20 cellular contexts compared by ENCODE assay signal in genomic region chr3:127078626-127079025, GRCh38.
A peak's percentile ranks its signal among the peaks of the same experiment; 100 is the strongest.
DNase-seq lines count a peak whose midpoint lies in the region; ATAC-seq and TF ChIP-seq lines count a peak whose summit lies in the region.
"Had no signal": no experiment of that assay in that cellular context is flagged by ENCODE, and none has a peak within 500 bp of the region (broad histone marks: within the 10 kb centered on the region; RNA-seq: fewer than 3 reads in every experiment).

No MANE protein-coding gene starts in this region.

- H3K27ac ChIP-seq in BLaER1 treated with 17β-estradiol and CSF1 and Interleukin-3, amounts not matched to agents 10 nM and 100 nM: no peak overlapping the region
- peak overlapping the region; percentile 85 for H3K27ac ChIP-seq in WERI-Rb-1
- H3K27ac ChIP-seq: A549 had no signal

- H3K4me3 ChIP-seq in BE2C (ENCODE audit: low read depth, low read length) (no peak overlapping the region), WERI-Rb-1 (ENCODE audit: low read depth, low read length) (no peak overlapping the region)
- H3K4me3 ChIP-seq in BLaER1 treated with 17β-estradiol and CSF1 and Interleukin-3, amounts not matched to agents 10 nM and 100 nM: no peak overlapping the region
- H3K4me3 ChIP-seq: A549, GM23338, MG63 had no signal

- H3K4me1 Mint-ChIP-seq in activated CD4-positive, alpha-beta T cell treated with anti-CD3 and anti-CD28 coated beads, Interleukin-2, amount 10 ng/mL, durations not matched to agents 24 days and 14 days: peaks cover 2% of the 10 kb centered on the region
- H3K4me1 Mint-ChIP-seq: GM23338 had no signal

- no peak overlapping the region for H3K4me3 Mint-ChIP-seq in activated CD4-positive, alpha-beta T cell treated with anti-CD3 and anti-CD28 coated beads, Interleukin-2, amount 10 ng/mL, durations not matched to agents 24 days and 14 days
- H3K4me3 Mint-ChIP-seq: GM23338, H9 had no signal

- no peaks in the 10 kb centered on the region for H3K27me3 ChIP-seq in BE2C
- H3K27me3 ChIP-seq in BLaER1 treated with 17β-estradiol and CSF1 and Interleukin-3, amounts not matched to agents 10 nM and 100 nM: peaks cover 90 to 97% (median 93%) of the 10 kb centered on the region in 11 experiments
- H3K27me3 ChIP-seq in WERI-Rb-1 (ENCODE audit: insufficient read depth, low read depth, severe bottlenecking): no peaks in the 10 kb centered on the region
- H3K27me3 ChIP-seq: MG63 had no signal

- intact Hi-C loops in posterior vena cava (cut with DNase I): loop anchor here in 1 of 2 donors (1.0 kb wide), 1 partner anchor 39 kb away; no protein-coding TSS in a partner anchor
- intact Hi-C loops in activated CD4-positive, alpha-beta T cell treated with anti-CD3 and anti-CD28 coated beads, Interleukin-2, amount 10 ng/mL, durations not matched to agents 24 days and 14 days (cut with micrococcal nuclease): no loop called here
- intact Hi-C loops in left colon (cut with DNase I, micrococcal nuclease): no loop called here

- peak overlapping the region in 8 of 11 experiments; percentile 39 to 71 (median 52); a peak in 16 of 22 replicates for H3K4me2 ChIP-seq in BLaER1 treated with 17β-estradiol and CSF1 and Interleukin-3, amounts not matched to agents 10 nM and 100 nM
- H3K4me2 ChIP-seq: A549, GM23338 had no signal

- no peak overlapping the region for H3K9ac ChIP-seq in BLaER1 treated with 17β-estradiol and CSF1 and Interleukin-3, amounts not matched to agents 10 nM and 100 nM

- H3K36me3 Mint-ChIP-seq in activated CD4-positive, alpha-beta T cell treated with anti-CD3 and anti-CD28 coated beads, Interleukin-2, amount 10 ng/mL, durations not matched to agents 24 days and 14 days (ENCODE audit: low read depth): no peaks in the 10 kb centered on the region

- ATAC-seq in GM18519 (IDR thresholded peaks at IDR 0.05; ENCODE audit: low FRiP score, unreplicated experiment): no peak
- no peak for ATAC-seq in left colon
- ATAC-seq: A549, GM23338 had no signal

- DNase-seq in BE2C: peak; percentile 4
- DNase-seq in WERI-Rb-1: no peak
- DNase-seq in posterior vena cava (ENCODE audit: low spot score): peak; percentile 47
- DNase-seq in activated CD4-positive, alpha-beta T cell treated with anti-CD3 and anti-CD28 coated beads, Interleukin-2, amount 10 ng/mL, durations not matched to agents 24 days and 14 days: no peak
- DNase-seq in left colon: no peak
- DNase-seq: AML-193, H9, KBM-7, MG63, NCI-H1105 treated with DMSO at 0.1 percent for 48 hours, NCI-H146, NCI-H2029, NCI-H446 treated with DMSO at 0.1 percent for 48 hours, NCI-H526, RPMI8226, SHP77 had no signal

- TF ChIP-seq CTCF in BE2C (IDR thresholded peaks at IDR 0.05; ENCODE audit: low read depth, low read length) (no peak), WERI-Rb-1 (IDR thresholded peaks at IDR 0.05; ENCODE audit: low read depth, low read length) (no peak)

- H3K4me1 ChIP-seq in BE2C: peaks cover 14% of the 10 kb centered on the region
- H3K4me1 ChIP-seq in BLaER1 treated with 17β-estradiol and CSF1 and Interleukin-3, amounts not matched to agents 10 nM and 100 nM: peaks cover 15 to 39% (median 31%) of the 10 kb centered on the region in 10 experiments
- H3K4me1 ChIP-seq: A549 had no signal

- H3K27me3 Mint-ChIP-seq in activated CD4-positive, alpha-beta T cell treated with anti-CD3 and anti-CD28 coated beads, Interleukin-2, amount 10 ng/mL, durations not matched to agents 24 days and 14 days: no peaks in the 10 kb centered on the region

- H3K36me3 ChIP-seq in BE2C (no peaks in the 10 kb centered on the region), WERI-Rb-1 (no peaks in the 10 kb centered on the region)
- no peaks in the 10 kb centered on the region for H3K36me3 ChIP-seq in BLaER1 treated with 17β-estradiol and CSF1 and Interleukin-3, amounts not matched to agents 10 nM and 100 nM
- H3K36me3 ChIP-seq: MG63 had no signal

- H4K20me1 ChIP-seq in BLaER1 treated with 17β-estradiol and CSF1 and Interleukin-3, amounts not matched to agents 10 nM and 100 nM: peaks cover 0 to 98% (median 71%) of the 10 kb centered on the region in 11 experiments; a peak in 18 of 22 replicates

- H3K9me3 ChIP-seq in BE2C: no peaks in the 10 kb centered on the region; the same call in 1 of the 2 replicates
- peaks cover 0 to 24% (median 5%) of the 10 kb centered on the region in 11 experiments; a peak in 9 of 22 replicates for H3K9me3 ChIP-seq in BLaER1 treated with 17β-estradiol and CSF1 and Interleukin-3, amounts not matched to agents 10 nM and 100 nM (replicated peaks in 1 of 11)
- H3K9me3 ChIP-seq in WERI-Rb-1 (ENCODE audit: severe bottlenecking): no peaks in the 10 kb centered on the region
- H3K9me3 ChIP-seq: A549 had no signal

- H3K27ac Mint-ChIP-seq in activated CD4-positive, alpha-beta T cell treated with anti-CD3 and anti-CD28 coated beads, Interleukin-2, amount 10 ng/mL, durations not matched to agents 24 days and 14 days: no peak overlapping the region
- H3K27ac Mint-ChIP-seq: GM23338, H9 had no signal

- H3K9me3 Mint-ChIP-seq in activated CD4-positive, alpha-beta T cell treated with anti-CD3 and anti-CD28 coated beads, Interleukin-2, amount 10 ng/mL, durations not matched to agents 24 days and 14 days: no peaks in the 10 kb centered on the region

Comparison
In these comparisons a context has a peak if more than half of its experiments do, and no peak if none do; other contexts are left out.
1. DNase-seq: peak in BE2C (single experiment) and posterior vena cava (single experiment); none in WERI-Rb-1 (single experiment), activated CD4-positive, alpha-beta T cell treated with anti-CD3 and anti-CD28 coated beads, Interleukin-2, amount 10 ng/mL, durations not matched to agents 24 days and 14 days (single experiment) and left colon (0 of 2).